ENCODE assay signal across 1 cellular context in the genomic region with DNA sequence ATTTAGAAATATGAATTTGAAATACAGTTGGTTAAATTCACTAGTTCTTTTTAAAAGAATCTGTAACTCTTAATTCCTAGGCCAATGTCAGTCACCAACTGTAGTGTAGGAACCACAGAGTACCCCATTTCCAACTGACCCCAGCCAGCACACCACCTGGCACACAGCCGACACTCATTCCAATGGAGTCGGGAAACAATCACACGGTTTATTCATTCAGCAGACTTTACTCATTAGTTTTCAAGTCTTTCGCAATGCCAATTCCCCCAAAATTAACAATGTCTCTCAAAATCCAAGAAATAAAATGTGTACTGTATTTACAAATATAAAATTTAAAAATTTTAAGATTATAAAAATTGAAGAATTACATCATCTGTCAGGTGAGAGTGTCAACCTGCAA.
TF ChIP-seq lines count a peak whose summit lies in the region.

No MANE protein-coding gene starts in this region.

TF ChIP-seq in K562, 482 proteins besides CTCF, POLR2A, EP300 and RAD21:
- TF ChIP-seq CEBPB (tag; IDR thresholded peaks at IDR 0.05), result peak; percentile 44; the same call in 1 of the 2 replicates
- TF ChIP-seq ZC3H4 (CRISPR knock-in tag; IDR thresholded peaks at IDR 0.05; ENCODE audit: borderline replicate concordance), result no peak
